Comparison of ENCODE assay signal across 9 cellular contexts in the genomic region with DNA sequence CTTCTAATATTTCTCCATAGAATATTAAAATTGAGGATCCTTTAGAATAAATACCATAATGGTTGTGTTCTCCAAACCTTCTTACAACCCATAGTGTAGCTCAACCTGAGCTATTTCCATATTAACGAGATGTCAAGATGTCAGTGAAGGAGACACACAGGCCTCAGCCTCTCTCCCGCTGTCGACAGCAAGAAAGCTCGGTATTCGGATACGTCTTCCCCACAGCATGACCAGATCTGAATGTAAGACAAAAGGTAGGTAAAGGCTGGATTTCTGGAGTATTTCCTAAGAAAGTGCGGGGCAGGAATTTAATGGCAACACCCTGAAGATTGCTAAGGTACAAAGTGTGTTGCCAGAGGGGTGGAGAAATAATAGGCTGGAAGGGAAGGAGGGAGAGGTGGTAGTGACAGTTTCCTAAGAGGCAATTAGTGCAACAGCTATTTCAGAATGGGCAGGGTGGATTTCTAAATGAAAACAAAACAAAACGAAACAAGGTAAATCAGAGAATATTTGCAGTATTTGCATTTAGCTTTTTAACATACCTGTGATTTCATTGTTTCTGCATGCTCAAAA. TPM values are rescaled to one million over a fixed set of nuclear protein-coding genes. Genes with fewer than 3 reads are reported as not detected.
DNase-seq lines count a peak whose midpoint lies in the region; ATAC-seq and TF ChIP-seq lines count a peak whose summit lies in the region.
"Had no signal": no experiment of that assay in that cellular context is flagged by ENCODE, and none has a peak within 500 bp of the region (broad histone marks: within the 10 kb centered on the region; RNA-seq: fewer than 3 reads in every experiment).

No MANE protein-coding gene starts in this region.

- ATAC-seq in naive B cell (ENCODE audit: low read depth in 2 of 2) (no peak), HG03039 (IDR thresholded peaks at IDR 0.05; ENCODE audit: unreplicated experiment) (no peak)
- ATAC-seq: Right ventricle myocardium inferior had no signal

- no peak for TF ChIP-seq POLR2A in breast epithelium (IDR thresholded peaks at IDR 0.05)

- H3K27me3 ChIP-seq in AG04450 (ENCODE audit: control insufficient read depth, insufficient read depth, low read length) (no peaks in the 10 kb centered on the region), breast epithelium (no peaks in the 10 kb centered on the region)

- peaks cover 23% of the 10 kb centered on the region for H3K36me3 Mint-ChIP-seq in HFFc6 (ENCODE audit: low read depth)
- no peaks in the 10 kb centered on the region for H3K36me3 Mint-ChIP-seq in naive B cell

- H3K4me3 ChIP-seq in AG04450 (ENCODE audit: low read depth, low read length) (peak overlapping the region; percentile 92), breast epithelium (peak overlapping the region; percentile 74 to 97 (median 93))

- TF ChIP-seq CTCF in AG04450 (IDR thresholded peaks at IDR 0.05; ENCODE audit: low read depth, low read length), result no peak
- no peak for TF ChIP-seq CTCF in HFFc6 (IDR thresholded peaks at IDR 0.05)
- TF ChIP-seq CTCF in breast epithelium (IDR thresholded peaks at IDR 0.05), result no peak

- H3K4me3 Mint-ChIP-seq in HFFc6, result peak overlapping the region; percentile 93
- H3K4me3 Mint-ChIP-seq in naive B cell, result peak overlapping the region; percentile 67 to 96 (median 94)

- no peaks in the 10 kb centered on the region for H3K9me3 Mint-ChIP-seq in HFFc6
- H3K9me3 Mint-ChIP-seq in naive B cell, result peaks cover 0 to 4% (median 0%) of the 10 kb centered on the region in 7 donors

- CTCF ChIA-PET in AG04450 (lab: Charles Lee), result interaction anchor here (0.6 to 1.8 kb wide), 2 partner anchors 122 to 150 kb away, joined by 3 to 5 read pairs; no protein-coding TSS in a partner anchor

- H3K27ac Mint-ChIP-seq in HFFc6 (peak overlapping the region; percentile 92), naive B cell (peak overlapping the region in 5 of 6 donors; percentile 58 to 99 (median 97))

- intact Hi-C loops in breast epithelium (cut with DNase I; ENCODE audit: low total_unique reads), result no loop called here

- POLR2A ChIA-PET in AG04450 (lab: Yijun Ruan, JAX), result no interaction called here

- peaks cover 76% of the 10 kb centered on the region for H3K4me1 Mint-ChIP-seq in HFFc6 (ENCODE audit: low read depth)
- peaks cover 43 to 55% (median 54%) of the 10 kb centered on the region in 3 donors for H3K4me1 Mint-ChIP-seq in naive B cell

- H3K27ac ChIP-seq in AG04450 (ENCODE audit: low read depth, low read length), result peak overlapping the region; percentile 34
- H3K27ac ChIP-seq in breast epithelium, result peak overlapping the region; percentile 89 to 95

- H3K27me3 Mint-ChIP-seq in HFFc6 (ENCODE audit: insufficient read depth), result no peaks in the 10 kb centered on the region
- no peaks in the 10 kb centered on the region for H3K27me3 Mint-ChIP-seq in naive B cell

- H3K4me1 ChIP-seq in breast epithelium, result peaks cover 12 to 22% of the 10 kb centered on the region in 2 donors

- DNase-seq in AG04450 (ENCODE audit: low read depth, low spot score) (no peak), HFFc6 (no peak), breast epithelium (ENCODE audit: low spot score in 2 of 2) (no peak), naive B cell (no peak), ureter (ENCODE audit: low spot score) (no peak), germinal center (ENCODE audit: low spot score) (no peak), RKO (ENCODE audit: low spot score) (no peak)

- no peaks in the 10 kb centered on the region for H3K36me3 ChIP-seq in breast epithelium

- H3K9me3 ChIP-seq in AG04450 (ENCODE audit: control insufficient read depth, insufficient read depth, low read length), result peaks cover 3% of the 10 kb centered on the region; the same call in 1 of the 2 replicates
- no peaks in the 10 kb centered on the region for H3K9me3 ChIP-seq in breast epithelium

RNA-seq across cellular contexts. Expression of a gene that starts 1.7 kb away (rescaled TPM):
- polyA plus RNA-seq in AG04450 (2011; rRNA removed), result 33.7 and 50.5 TPM in 2 replicates
- 11.8 and 20.6 TPM in 2 replicates for polyA minus RNA-seq in AG04450 (2011; rRNA and poly(A)+ RNA removed)
- total RNA-seq in HFFc6 (2021; fragmentation: NEBNext Ultra II Directional; extraction: Animal tissue kit (Norgen Biotek cat#: 25700)), result 10 to 100 TPM; 38.6 to 45.0 (median 41.1) TPM
- 10 to 100 TPM; 26.9 to 66.6 (median 52.8) TPM for total RNA-seq in breast epithelium
- 10 to 100 TPM; 19.4 to 28.9 (median 25.8) TPM for polyA plus RNA-seq in naive B cell (ENCODE audit: low read depth in 6 of 6)
- 60.5 TPM for total RNA-seq in ureter

RNA-seq across cellular contexts. Expression of a gene that starts 11.1 kb away (rescaled TPM):
- polyA plus RNA-seq in AG04450 (2011; rRNA removed) (0.36 and 0.58 TPM in 2 replicates), naive B cell (ENCODE audit: low read depth in 6 of 6) (1 to 10 TPM in 3 of 6 donors, under 1 TPM in 3; 0.16 to 1.5 (median 0.91) TPM)
- polyA minus RNA-seq in AG04450 (2011; rRNA and poly(A)+ RNA removed), result 0.92 and 1.1 TPM in 2 replicates
- total RNA-seq in HFFc6 (2021; fragmentation: NEBNext Ultra II Directional; extraction: Animal tissue kit (Norgen Biotek cat#: 25700)), result under 1 TPM; 0.15 to 0.74 (median 0.34) TPM
- total RNA-seq in breast epithelium (1 to 10 TPM; 1.3 to 3.2 (median 2.0) TPM), ureter (3.3 TPM)
